ENCODE assay signal across 1 cellular context in the genomic region with DNA sequence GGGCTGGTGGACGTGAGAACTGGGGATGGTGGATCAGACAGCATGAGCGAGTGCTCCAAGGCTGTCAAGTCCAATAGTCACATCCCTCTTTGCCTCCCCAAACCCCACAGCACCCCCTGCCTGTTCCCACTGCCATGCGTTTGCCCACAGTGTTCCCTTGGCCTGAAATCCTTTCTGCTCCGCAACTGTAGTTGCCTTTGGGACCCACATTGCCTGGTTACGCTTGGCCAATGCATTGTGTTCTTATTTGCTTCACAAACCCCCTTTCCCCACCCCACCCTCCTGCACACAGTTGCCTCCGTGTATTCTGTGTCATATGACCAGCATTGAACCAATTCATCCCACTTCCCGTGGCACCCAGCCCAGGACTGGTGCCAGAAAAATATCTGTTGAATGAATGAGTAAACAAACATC.
TF ChIP-seq lines count a peak whose summit lies in the region.

No MANE protein-coding gene starts in this region.

TF ChIP-seq in WTC11, 78 proteins besides CTCF, POLR2A, EP300 and RAD21 (continued from another document):
- TF ChIP-seq, protein P1, sequence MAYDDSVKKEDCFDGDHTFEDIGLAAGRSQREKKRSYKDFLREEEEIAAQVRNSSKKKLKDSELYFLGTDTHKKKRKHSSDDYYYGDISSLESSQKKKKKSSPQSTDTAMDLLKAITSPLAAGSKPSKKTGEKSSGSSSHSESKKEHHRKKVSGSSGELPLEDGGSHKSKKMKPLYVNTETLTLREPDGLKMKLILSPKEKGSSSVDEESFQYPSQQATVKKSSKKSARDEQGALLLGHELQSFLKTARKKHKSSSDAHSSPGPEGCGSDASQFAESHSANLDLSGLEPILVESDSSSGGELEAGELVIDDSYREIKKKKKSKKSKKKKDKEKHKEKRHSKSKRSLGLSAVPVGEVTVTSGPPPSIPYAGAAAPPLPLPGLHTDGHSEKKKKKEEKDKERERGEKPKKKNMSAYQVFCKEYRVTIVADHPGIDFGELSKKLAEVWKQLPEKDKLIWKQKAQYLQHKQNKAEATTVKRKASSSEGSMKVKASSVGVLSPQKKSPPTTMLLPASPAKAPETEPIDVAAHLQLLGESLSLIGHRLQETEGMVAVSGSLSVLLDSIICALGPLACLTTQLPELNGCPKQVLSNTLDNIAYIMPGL (CRISPR knock-in tag; IDR thresholded peaks at IDR 0.05): no peak
- TF ChIP-seq ZNF317 (CRISPR knock-in tag; IDR thresholded peaks at IDR 0.05; ENCODE audit: borderline replicate concordance, low read depth) (no peak), GRHL2 (CRISPR knock-in tag; IDR thresholded peaks at IDR 0.05; ENCODE audit: insufficient replicate concordance, severe bottlenecking) (no peak)
